In genomic region chr17:31289790-31290189, GRCh38 we compare ENCODE assay signal across 19 cellular contexts. TPM values are rescaled to one million over a fixed set of nuclear protein-coding genes. Genes with fewer than 3 reads are reported as not detected.
"Had no signal": no experiment of that assay in that cellular context is flagged by ENCODE, and none has a peak within 500 bp of the region (broad histone marks: within the 10 kb centered on the region; RNA-seq: fewer than 3 reads in every experiment).

No MANE protein-coding gene starts in this region.

- H3K9me3 Mint-ChIP-seq: activated naive CD8-positive, alpha-beta T cell treated with anti-CD3 and anti-CD28 coated beads for 36 hours; effector memory CD8-positive, alpha-beta T cell; neural progenitor cell; stimulated activated memory B cell treated with anti-CD40 and anti-IgM and Interleukin-4, amounts not matched to agents 10 μg/mL and 1 μg/mL and 100 μg/mL, for 72 hours; T-helper 2 cell treated with Interferon-gamma antibody and Interleukin-4, amounts not matched to agents 5 μg/mL and 100 μg/mL, for 36 hours; type B pancreatic cell had no signal

- H3K27ac Mint-ChIP-seq: activated naive CD8-positive, alpha-beta T cell treated with anti-CD3 and anti-CD28 coated beads for 36 hours; neural progenitor cell; stimulated activated memory B cell treated with anti-CD40 and anti-IgM and Interleukin-4, amounts not matched to agents 10 μg/mL and 1 μg/mL and 100 μg/mL, for 72 hours; type B pancreatic cell had no signal

- H3K4me1 Mint-ChIP-seq: neural progenitor cell; stimulated activated memory B cell treated with anti-CD40 and anti-IgM and Interleukin-4, amounts not matched to agents 10 μg/mL and 1 μg/mL and 100 μg/mL, for 72 hours had no signal

- H3K4me3 ChIP-seq: lung, neural progenitor cell, psoas muscle, testis had no signal

- ATAC-seq: effector memory CD8-positive, alpha-beta T cell; left lobe of liver; psoas muscle; right cardiac atrium; stimulated activated memory B cell treated with anti-CD40 and anti-IgM and Interleukin-4, amounts not matched to agents 10 μg/mL and 1 μg/mL and 100 μg/mL, for 72 hours had no signal

- H3K4me3 Mint-ChIP-seq: activated naive CD8-positive, alpha-beta T cell treated with anti-CD3 and anti-CD28 coated beads for 36 hours; effector memory CD8-positive, alpha-beta T cell; neural progenitor cell; stimulated activated memory B cell treated with anti-CD40 and anti-IgM and Interleukin-4, amounts not matched to agents 10 μg/mL and 1 μg/mL and 100 μg/mL, for 72 hours; type B pancreatic cell had no signal

- H3K27me3 ChIP-seq: neural progenitor cell, testis had no signal

- H3K9ac ChIP-seq: neural progenitor cell had no signal

- H3K36me3 Mint-ChIP-seq: stimulated activated memory B cell treated with anti-CD40 and anti-IgM and Interleukin-4, amounts not matched to agents 10 μg/mL and 1 μg/mL and 100 μg/mL, for 72 hours had no signal

- H3K4me1 ChIP-seq: neural progenitor cell, psoas muscle, testis had no signal

- H3K36me3 ChIP-seq: neural progenitor cell had no signal

- H3K27me3 Mint-ChIP-seq: activated naive CD8-positive, alpha-beta T cell treated with anti-CD3 and anti-CD28 coated beads for 36 hours; effector memory CD8-positive, alpha-beta T cell; stimulated activated memory B cell treated with anti-CD40 and anti-IgM and Interleukin-4, amounts not matched to agents 10 μg/mL and 1 μg/mL and 100 μg/mL, for 72 hours; type B pancreatic cell had no signal

- DNase-seq: activated CD4-positive, alpha-beta T cell treated with anti-CD3 and anti-CD28 coated beads, Interleukin-2, amount 50 U/mL, for 48 hours; activated naive CD4-positive, alpha-beta T cell; activated naive CD8-positive, alpha-beta T cell treated with anti-CD3 and anti-CD28 coated beads for 36 hours; amniotic stem cell; effector memory CD8-positive, alpha-beta T cell; hypothalamus; psoas muscle; right cardiac atrium; stimulated activated CD4-positive, alpha-beta T cell treated with anti-CD3 and anti-CD28 coated beads, Interleukin-4, amount 100 ng/mL, for 4 hours; testis had no signal

- H3K9me3 ChIP-seq: psoas muscle, testis had no signal

- H3K4me2 ChIP-seq: neural progenitor cell had no signal

RNA-seq across cellular contexts. Expression of gene OMG, which starts 7.2 kb away (rescaled TPM):
- total RNA-seq: chondrocyte, osteocyte, psoas muscle, right cardiac atrium, testis had no signal

RNA-seq across cellular contexts. Expression of gene EVI2B, which starts 24.1 kb away (rescaled TPM):
- total RNA-seq: chondrocyte, frontal cortex, osteocyte had no signal

RNA-seq across cellular contexts. Expression of gene EVI2A, which starts 31.6 kb away (rescaled TPM):
- total RNA-seq: osteocyte had no signal
